ENCODE assay signal across 8 cellular contexts in the genomic region with DNA sequence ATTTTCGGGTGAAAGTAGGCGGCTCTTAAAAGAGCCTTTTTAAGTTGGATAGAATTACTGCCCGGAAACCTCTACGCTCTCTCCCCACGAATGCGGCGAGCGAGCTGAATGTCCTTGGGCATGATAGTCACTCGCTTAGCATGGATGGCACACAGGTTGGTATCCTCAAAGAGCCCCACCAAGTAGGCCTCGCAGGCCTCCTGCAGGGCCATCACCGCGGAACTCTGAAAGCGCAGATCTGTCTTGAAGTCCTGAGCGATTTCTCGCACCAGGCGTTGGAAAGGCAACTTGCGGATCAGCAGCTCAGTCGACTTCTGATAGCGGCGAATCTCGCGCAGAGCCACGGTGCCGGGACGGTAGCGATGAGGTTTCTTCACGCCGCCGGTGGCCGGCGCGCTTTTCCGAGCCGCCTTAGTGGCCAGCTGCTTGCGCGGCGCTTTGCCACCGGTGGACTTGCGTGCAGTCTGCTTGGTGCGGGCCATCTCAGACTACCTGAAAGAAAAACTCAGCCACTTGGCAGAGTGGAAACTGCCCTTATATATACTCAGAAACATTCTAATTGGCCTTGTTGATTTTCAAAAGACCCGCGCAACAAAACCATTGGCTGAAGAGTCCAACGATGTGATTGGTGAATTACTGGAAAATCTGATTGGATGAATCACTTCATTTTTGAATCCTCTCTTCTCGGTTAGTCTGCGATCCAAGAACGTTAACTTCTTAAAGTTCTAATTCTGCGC.
A peak's percentile ranks its signal among the peaks of the same experiment; 100 is the strongest.
DNase-seq lines count a peak whose midpoint lies in the region; FAIRE-seq and TF ChIP-seq lines count a peak whose summit lies in the region.

No MANE protein-coding gene starts in this region.

- no peak overlapping the region for H3K27ac Mint-ChIP-seq in chondrocyte (ENCODE audit: unreplicated experiment)

- H3K4me3 Mint-ChIP-seq in chondrocyte (ENCODE audit: unreplicated experiment) = no peak overlapping the region

- DNase-seq in HCEC 1CT (peak; percentile 94), NCI-H187 (lab: John Stamatoyannopoulos, UW) (peak; percentile 79 to 90), chondrocyte (ENCODE audit: low spot score) (no peak), kidney tubule cell (ENCODE audit: low spot score) (peak; percentile 75), AML-193 (lab: John Stamatoyannopoulos, UW) (no peak)
- DNase-seq in activated CD4-positive, alpha-beta T cell treated with anti-CD3 and anti-CD28 coated beads for 1 hour = peak; percentile 58
- peak; percentile 64 for DNase-seq in stimulated activated CD4-positive, alpha-beta T cell treated with anti-CD3 and anti-CD28 coated beads, Interleukin-2, amount 100 ng/mL, for 4 hours (ENCODE audit: low read depth)

- no peaks in the 10 kb centered on the region for H3K9me3 Mint-ChIP-seq in chondrocyte (ENCODE audit: low read depth)

- H3K36me3 Mint-ChIP-seq in chondrocyte (ENCODE audit: low read depth) = no peaks in the 10 kb centered on the region

- FAIRE-seq in G401.6 (lab: Jason Lieb, UNC) = peak; percentile 98

- H3K27me3 Mint-ChIP-seq in chondrocyte (ENCODE audit: low read depth) = no peaks in the 10 kb centered on the region

- peaks cover 27% of the 10 kb centered on the region for H3K4me1 Mint-ChIP-seq in chondrocyte (ENCODE audit: low read depth)

- TF ChIP-seq CTCF in chondrocyte (IDR thresholded peaks at IDR 0.05) = peak; percentile 19

Comparison
In these comparisons a context has a peak if more than half of its experiments do, and no peak if none do; other contexts are left out.
1. DNase-seq: peak in HCEC 1CT (single experiment), NCI-H187 (2 of 2), activated CD4-positive, alpha-beta T cell treated with anti-CD3 and anti-CD28 coated beads for 1 hour (single experiment), kidney tubule cell (single experiment) and stimulated activated CD4-positive, alpha-beta T cell treated with anti-CD3 and anti-CD28 coated beads, Interleukin-2, amount 100 ng/mL, for 4 hours (single experiment); none in chondrocyte (single experiment) and AML-193 (0 of 2).